In genomic region chr9:13361076-13361475, GRCh38 we compare ENCODE assay signal across 20 cellular contexts.
"Had no signal": no experiment of that assay in that cellular context is flagged by ENCODE, and none has a peak within 500 bp of the region (broad histone marks: within the 10 kb centered on the region; RNA-seq: fewer than 3 reads in every experiment).

No MANE protein-coding gene starts in this region.

- ATAC-seq: gastroesophageal sphincter; left cardiac atrium; left ventricle myocardium superior; naive thymus-derived CD4-positive, alpha-beta T cell; pancreas; right cardiac atrium; stimulated activated effector memory CD8-positive, alpha-beta T cell treated with anti-CD3 and anti-CD28 coated beads, Interleukin-12 subunit alpha, Interleukin-12 subunit beta, amount 100 ng/mL, for 72 hours; stimulated activated naive CD8-positive, alpha-beta T cell treated with anti-CD3 and anti-CD28 coated beads, Interleukin-15, Interleukin-2, amounts not matched to agents 100 U/mL and 50 U/mL, for 24 hours had no signal

- H3K9me3 ChIP-seq: gastroesophageal sphincter, pancreas, tibial nerve had no signal

- DNase-seq: cortex of kidney; dorsolateral prefrontal cortex; effector CD8-positive, alpha-beta T cell; foreskin fibroblast; glutamatergic neuron; immature natural killer cell; left cardiac atrium; left ventricle myocardium superior; mesendoderm; naive thymus-derived CD4-positive, alpha-beta T cell; pancreas; right cardiac atrium; stimulated activated CD4-positive, alpha-beta T cell treated with anti-CD3 and anti-CD28 coated beads, Interleukin-4, amount 100 ng/mL, for 1 hour; stimulated activated CD8-positive, alpha-beta memory T cell treated with anti-CD3 and anti-CD28 coated beads, Interleukin-4, amount 100 ng/mL, for 48 hours; stimulated activated naive CD8-positive, alpha-beta T cell treated with anti-CD3 and anti-CD28 coated beads, Interleukin-15, Interleukin-2, amounts not matched to agents 100 U/mL and 50 U/mL, for 24 hours had no signal

- H3K4me3 ChIP-seq: dorsolateral prefrontal cortex, gastroesophageal sphincter, lung, pancreas, tibial nerve had no signal

- H3K36me3 ChIP-seq: gastroesophageal sphincter, pancreas, tibial nerve had no signal

- H3K27ac ChIP-seq: dorsolateral prefrontal cortex, gastroesophageal sphincter, pancreas had no signal

- FAIRE-seq: keratinocyte, pancreas had no signal

- H3K4me1 ChIP-seq: pancreas had no signal

- H3K27me3 ChIP-seq: gastroesophageal sphincter, pancreas, tibial nerve had no signal
